ENCODE assay signal across 28 cellular contexts in the genomic region with DNA sequence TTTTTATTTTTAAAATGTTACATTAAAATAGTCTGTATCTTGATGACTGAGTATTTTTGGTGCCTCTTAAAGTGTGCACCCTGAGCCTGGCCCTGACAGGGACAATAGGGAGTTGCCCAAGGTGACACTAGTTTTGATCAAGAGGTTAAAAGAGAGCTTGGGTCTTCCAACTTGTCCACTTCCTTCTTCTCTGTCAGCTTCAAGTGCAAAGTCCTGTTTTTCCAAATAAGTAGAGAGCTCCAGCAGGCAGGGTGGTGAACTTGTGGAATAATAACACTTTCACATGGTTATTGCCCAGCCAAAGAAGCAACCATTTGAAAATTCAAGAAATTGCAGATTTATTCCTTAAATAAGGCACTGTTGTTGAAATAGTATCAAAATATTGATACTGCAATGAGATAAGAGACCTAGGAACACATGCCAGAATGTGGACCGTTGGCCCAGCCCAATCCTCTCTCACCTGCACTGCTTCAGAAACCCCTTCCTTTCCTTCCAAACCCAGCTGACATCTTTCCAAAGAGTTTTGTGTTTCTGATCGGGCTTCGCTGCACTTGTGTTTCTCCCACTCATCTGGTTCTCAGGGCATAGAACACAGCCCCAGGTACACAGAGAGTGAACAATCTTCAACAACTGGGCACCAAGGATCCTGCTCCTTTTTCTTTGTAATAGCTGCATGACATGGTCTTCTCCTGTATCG. TPM values are rescaled to one million over a fixed set of nuclear protein-coding genes. Genes with fewer than 3 reads are reported as not detected.
"Had no signal": no experiment of that assay in that cellular context is flagged by ENCODE, and none has a peak within 500 bp of the region (broad histone marks: within the 10 kb centered on the region; RNA-seq: fewer than 3 reads in every experiment).

No MANE protein-coding gene starts in this region.

- H3K79me2 ChIP-seq: hepatocyte had no signal

- H3K9me3 ChIP-seq: heart right ventricle, left lung, lower lobe of right lung, ovary, sigmoid colon, tibial nerve, upper lobe of left lung, vagina had no signal

- H3K4me2 ChIP-seq: hepatocyte, smooth muscle cell had no signal

- H2AFZ ChIP-seq: hepatocyte had no signal

- H3K4me3 ChIP-seq: heart right ventricle, hepatocyte, left lung, lower lobe of right lung, ovary, sigmoid colon, smooth muscle cell, tibial nerve, upper lobe of left lung, vagina had no signal

- H3K27me3 ChIP-seq: hepatocyte, ovary, upper lobe of left lung, vagina had no signal

- ATAC-seq: heart right ventricle; left cardiac atrium; left lung; lower lobe of right lung; natural killer cell; right cardiac atrium; stimulated activated memory B cell treated with anti-CD40 and anti-IgM and Interleukin-4, amounts not matched to agents 10 μg/mL and 1 μg/mL and 100 μg/mL, for 72 hours; stimulated activated naive CD8-positive, alpha-beta T cell treated with anti-CD3 and anti-CD28 coated beads, Interleukin-15, amount 100 ng/mL, for 72 hours had no signal

- H3K4me1 ChIP-seq: left lung, lower lobe of right lung, sigmoid colon, tibial nerve, vagina had no signal

- H3K27ac ChIP-seq: heart right ventricle, hepatocyte, left lung, lower lobe of right lung, ovary, sigmoid colon, tibial nerve, upper lobe of left lung, vagina had no signal

- H3K36me3 ChIP-seq: heart right ventricle, left lung, lower lobe of right lung, ovary, sigmoid colon, tibial nerve, upper lobe of left lung, vagina had no signal

- DNase-seq: heart right ventricle; left cardiac atrium; left lung; lower lobe of right lung; mammary epithelial cell; mesenchymal stem cell; naive B cell; natural killer cell; nephron progenitor cell; ovary; right cardiac atrium; sigmoid colon; stimulated activated CD4-positive, alpha-beta T cell treated with anti-CD3 and anti-CD28 coated beads, Interleukin-1b, Interleukin-23, amount 100 ng/mL, for 48 hours; stimulated activated CD4-positive, alpha-beta T cell treated with anti-CD3 and anti-CD28 coated beads, Interleukin-2, amount 100 ng/mL, for 48 hours; stimulated activated CD4-positive, alpha-beta T cell treated with anti-CD3 and anti-CD28 coated beads, Interleukin-4, amount 100 ng/mL, for 4 hours; stimulated activated CD8-positive, alpha-beta memory T cell treated with anti-CD3 and anti-CD28 coated beads, Interleukin-4, amount 100 ng/mL, for 48 hours; stimulated activated naive CD4-positive, alpha-beta T cell treated with Interleukin-2 at 50 U/mL for 16 hours; stimulated activated naive CD8-positive, alpha-beta T cell treated with anti-CD3 and anti-CD28 coated beads, Interleukin-15, amount 100 ng/mL, for 72 hours; upper lobe of left lung had no signal

RNA-seq across cellular contexts. Expression of gene COL2A1, which starts 13.8 kb away (rescaled TPM):
- total RNA-seq: left cardiac atrium, lower lobe of right lung, natural killer cell, pulmonary artery endothelial cell, renal cortical epithelial cell, right cardiac atrium, sigmoid colon, tibial nerve, vagina had no signal
- polyA plus RNA-seq: liver, urinary bladder had no signal
